8 cellular contexts compared by ENCODE assay signal in genomic region chr17:32349503-32349853, GRCh38. TPM values are rescaled to one million over a fixed set of nuclear protein-coding genes. Genes with fewer than 3 reads are reported as not detected.
A peak's percentile ranks its signal among the peaks of the same experiment; 100 is the strongest.
DNase-seq lines count a peak whose midpoint lies in the region; ATAC-seq, FAIRE-seq and TF ChIP-seq lines count a peak whose summit lies in the region.

No MANE protein-coding gene starts in this region.

- in situ Hi-C loops in K562 (cut with MboI): no loop called here

- no peak for FAIRE-seq in K562 (lab: Jason Lieb, UNC)

- H3K4me2 ChIP-seq in MM.1S (ENCODE audit: low read depth, low read length) (peak overlapping the region; percentile 82), K562 (ENCODE audit: insufficient read depth, low read length) (peak overlapping the region; percentile 92)

- TF ChIP-seq RAD21 in K562 (CRISPR knock-in tag; conservative IDR thresholded peaks at IDR 0.05 in 1 of 2, IDR thresholded peaks at IDR 0.05 in 1 of 2): no peak

- POLR2A ChIA-PET in K562 (lab: Yijun Ruan, JAX): interaction anchor here (0.9 to 1.7 kb wide), 5 partner anchors 8 to 97 kb away, joined by 3 to 6 read pairs (median 4); no protein-coding TSS in a partner anchor

- H3K9me1 ChIP-seq in K562 (ENCODE audit: control insufficient read depth, insufficient read depth, low read length): no peaks in the 10 kb centered on the region

- H3F3A ChIP-seq in MM.1S (ENCODE audit: insufficient read depth, low read length): peaks cover 15% of the 10 kb centered on the region; the same call in 1 of the 2 replicates

- DNase-seq in MM.1S (peak; percentile 23), K562 (ENCODE audit: extremely low read depth in 1 of 4, low spot score in 3 of 4) (peak in 1 of 4 experiments; percentile 38), middle frontal gyrus (ENCODE audit: extremely low spot score, low spot score) (no peak), NCI-H1436 treated with DMSO at 0.1 percent for 48 hours (lab: John Stamatoyannopoulos, UW) (no peak), MV-4-11 (lab: John Stamatoyannopoulos, UW) (no peak)

- intact Hi-C loops in K562 (cut with micrococcal nuclease): no loop called here

- no peak for TF ChIP-seq CTCF in GM12875 (IDR thresholded peaks at IDR 0.05; ENCODE audit: borderline replicate concordance, insufficient read depth, low read depth, low read length)
- no peak for TF ChIP-seq CTCF in MM.1S (IDR thresholded peaks at IDR 0.05; ENCODE audit: low read length)
- no peak for TF ChIP-seq CTCF in K562 (IDR thresholded peaks at IDR 0.05 in 2 of 3, conservative IDR thresholded peaks at IDR 0.05 in 1 of 3; ENCODE audit: insufficient read depth in 2 of 3, low read depth in 1 of 3, low read length in 3 of 3)

- H3K36me3 ChIP-seq in MM.1S (replicated peaks; ENCODE audit: insufficient read depth, low read length) (peaks cover 20% of the 10 kb centered on the region), K562 (ENCODE audit: control insufficient read depth, insufficient read depth, low read length) (peaks cover 31% of the 10 kb centered on the region), subcutaneous abdominal adipose tissue (ENCODE audit: control insufficient read depth in 5 of 5, insufficient read depth in 5 of 5, low read length in 5 of 5) (peaks cover 0 to 12% (median 6%) of the 10 kb centered on the region in 5 donors)

- TF ChIP-seq POLR2A in K562 (conservative IDR thresholded peaks at IDR 0.05): no peak

- TF ChIP-seq EP300 in K562 (IDR thresholded peaks at IDR 0.05; ENCODE audit: low read length): no peak

- H3K9ac ChIP-seq in MM.1S (ENCODE audit: low read length) (peak overlapping the region; percentile 95), K562 (ENCODE audit: insufficient read depth in 1 of 2, low read depth in 2 of 2, low read length in 2 of 2) (peak overlapping the region; percentile 98 to 99), subcutaneous abdominal adipose tissue (ENCODE audit: low read length in 5 of 5) (peak overlapping the region; percentile 98 to 100 (median 100))

- peaks cover 7% of the 10 kb centered on the region for H3K4me1 ChIP-seq in MM.1S (ENCODE audit: low read length)
- peaks cover 27 to 33% of the 10 kb centered on the region in 2 experiments; a peak in 4 of 5 replicates for H3K4me1 ChIP-seq in K562 (replicated peaks in 1 of 2; ENCODE audit: control insufficient read depth in 2 of 2, insufficient read depth in 2 of 2, low read length in 2 of 2)
- peaks cover 1 to 39% (median 37%) of the 10 kb centered on the region in 5 donors for H3K4me1 ChIP-seq in subcutaneous abdominal adipose tissue (ENCODE audit: control insufficient read depth in 5 of 5, insufficient read depth in 5 of 5, low read length in 5 of 5)

- H3K27me3 ChIP-seq in MM.1S (replicated peaks; ENCODE audit: insufficient read depth, low read length): no peaks in the 10 kb centered on the region
- no peaks in the 10 kb centered on the region for H3K27me3 ChIP-seq in K562 (ENCODE audit: control insufficient read depth in 2 of 2, insufficient read depth in 2 of 2, low read length in 2 of 2)
- H3K27me3 ChIP-seq in layer of hippocampus (ENCODE audit: control insufficient read depth, insufficient read depth, low read length): no peaks in the 10 kb centered on the region
- no peaks in the 10 kb centered on the region for H3K27me3 ChIP-seq in subcutaneous abdominal adipose tissue (ENCODE audit: control insufficient read depth in 5 of 5, insufficient read depth in 4 of 5, low read length in 5 of 5)

- TSS peak; percentile 95 for BruUV-seq in K562 (replicated peaks; lab: Mats Ljungman, UMichigan)

- H3K9me3 ChIP-seq in MM.1S (replicated peaks; ENCODE audit: insufficient read depth, low read length) (no peaks in the 10 kb centered on the region), K562 (replicated peaks; ENCODE audit: control insufficient read depth, insufficient read depth, low read depth, low read length) (no peaks in the 10 kb centered on the region), subcutaneous abdominal adipose tissue (ENCODE audit: control insufficient read depth in 5 of 5, low read length in 5 of 5) (no peaks in the 10 kb centered on the region)

- WGBS in K562 (ENCODE audit: insufficient coverage, low coverage, missing lambda C conversion rate): under 1% methylated on average over 15 of the region's 15 CpGs

- H4K20me1 ChIP-seq in MM.1S (ENCODE audit: insufficient read depth, low read length) (peaks cover 27% of the 10 kb centered on the region), K562 (replicated peaks; ENCODE audit: control insufficient read depth, insufficient read depth, low read length) (peaks cover 25% of the 10 kb centered on the region)

- ATAC-seq in K562: peak; percentile 2

- H3K4me3 ChIP-seq in GM12875 (ENCODE audit: low read depth, low read length) (peak overlapping the region; percentile 73), MM.1S (ENCODE audit: low read length) (peak overlapping the region; percentile 84), K562 (peak overlapping the region; percentile 74), subcutaneous abdominal adipose tissue (ENCODE audit: low read depth in 1 of 5, low read length in 5 of 5) (peak overlapping the region; percentile 87 to 100 (median 98))

- H3K79me2 ChIP-seq in MM.1S (ENCODE audit: low read length) (peaks cover 51% of the 10 kb centered on the region), K562 (ENCODE audit: control insufficient read depth, insufficient read depth, low read length) (peaks cover 71% of the 10 kb centered on the region)

- H3K27ac ChIP-seq in MM.1S (ENCODE audit: low read length): peak overlapping the region; percentile 89
- peak overlapping the region; percentile 99 for H3K27ac ChIP-seq in K562 (ENCODE audit: extremely low read depth, low read depth, low read length)
- peak overlapping the region; percentile 93 for H3K27ac ChIP-seq in layer of hippocampus (ENCODE audit: low read depth, low read length)
- H3K27ac ChIP-seq in subcutaneous abdominal adipose tissue (ENCODE audit: low read depth, low read length): peak overlapping the region; percentile 100

- no peaks in the 10 kb centered on the region for H3K9me2 ChIP-seq in MM.1S (replicated peaks; ENCODE audit: insufficient read depth, low read length)

- CTCF ChIA-PET in K562 (lab: Yijun Ruan, JAX; ENCODE audit: low intra/inter-chr PET ratio): no interaction called here

- H2AFZ ChIP-seq in MM.1S (ENCODE audit: low read length): peak overlapping the region; percentile 94
- H2AFZ ChIP-seq in K562 (ENCODE audit: low read depth, low read length): peak overlapping the region; percentile 5; the same call in 1 of the 2 replicates

TF ChIP-seq in K562, 482 proteins besides CTCF, POLR2A, EP300 and RAD21 (continues in another document):
- TF ChIP-seq ZNF311 (CRISPR knock-in tag; IDR thresholded peaks at IDR 0.05) (no peak), TARDBP (IDR thresholded peaks at IDR 0.05) (no peak), ZNF239 (CRISPR knock-in tag; IDR thresholded peaks at IDR 0.05) (no peak), HLTF (IDR thresholded peaks at IDR 0.05) (peak; percentile 46; the same call in 1 of the 2 replicates), DNMT1 (IDR thresholded peaks at IDR 0.05) (0 out of 2 replicates have a peak, but pooled peaks have one; percentile 30)

RNA-seq across cellular contexts. Expression of gene ZNF207, which starts 0.5 kb away (rescaled TPM):
- 624 and 1,466 TPM in 2 replicates for total RNA-seq in K562 (2011; cell fraction: chromatin; rRNA removed; ENCODE audit: low replicate concordance)
- 225 and 284 TPM in 2 replicates for total RNA-seq in K562 (2011; cell fraction: nucleolus; rRNA removed)
- total RNA-seq in K562 (2011; cell fraction: nucleoplasm; rRNA removed): 466 and 588 TPM in 2 replicates
- total RNA-seq in K562 (2014; rRNA removed) (123 and 153 TPM in 2 replicates), K562 (2014; rRNA removed; fragmentation: Illumina TruSeq; extraction: Trizol) (268 and 297 TPM in 2 replicates), K562 (2015; rRNA removed; fragmentation: Illumina TruSeq; extraction: Trizol) (245 and 255 TPM in 2 replicates), K562 (2021) (216 and 222 TPM in 2 replicates)
- polyA plus RNA-seq in K562 (2011; rRNA removed) (267 and 333 TPM in 2 replicates), K562 (2014; fragmentation: Illumina TruSeq; extraction: Trizol) (317 and 370 TPM in 2 replicates), K562 (2014; fragmentation: Nextera tagmentation; extraction: Ambion mirVana) (100 to 1,000 TPM; 191 to 245 TPM), K562 (2014; rRNA removed) (216 and 250 TPM in 2 replicates)
- 266 and 328 TPM in 2 replicates for polyA plus RNA-seq in K562 (2011; cell fraction: cytosol; rRNA removed)
- 346 and 475 TPM in 2 replicates for polyA plus RNA-seq in K562 (2011; cell fraction: nucleus; rRNA removed)
- polyA plus RNA-seq in K562 (2012): 196 and 246 TPM in 2 replicates
- polyA minus RNA-seq in K562 (2011; rRNA and poly(A)+ RNA removed): 343 and 416 TPM in 2 replicates
- 103 and 151 TPM in 2 replicates for polyA minus RNA-seq in K562 (2011; cell fraction: cytosol; rRNA and poly(A)+ RNA removed)
- 188 and 265 TPM in 2 replicates for polyA minus RNA-seq in K562 (2011; cell fraction: nucleus; rRNA and poly(A)+ RNA removed)

RNA-seq across cellular contexts. Expression of gene C17orf75, which starts 7.5 kb away (rescaled TPM):
- 21.1 and 30.2 TPM in 2 replicates for total RNA-seq in K562 (2011; cell fraction: chromatin; rRNA removed; ENCODE audit: low replicate concordance)
- total RNA-seq in K562 (2011; cell fraction: nucleolus; rRNA removed): 10.5 and 11.2 TPM in 2 replicates
- 21.6 and 26.5 TPM in 2 replicates for total RNA-seq in K562 (2011; cell fraction: nucleoplasm; rRNA removed)
- total RNA-seq in K562 (2014; rRNA removed) (17.4 and 24.8 TPM in 2 replicates), K562 (2014; rRNA removed; fragmentation: Illumina TruSeq; extraction: Trizol) (21.2 and 22.4 TPM in 2 replicates), K562 (2015; rRNA removed; fragmentation: Illumina TruSeq; extraction: Trizol) (15.0 and 16.1 TPM in 2 replicates), K562 (2021) (17.3 and 18.5 TPM in 2 replicates)
- polyA plus RNA-seq in K562 (2011; rRNA removed) (14.1 and 26.1 TPM in 2 replicates), K562 (2014; fragmentation: Illumina TruSeq; extraction: Trizol) (15.1 and 15.5 TPM in 2 replicates), K562 (2014; fragmentation: Nextera tagmentation; extraction: Ambion mirVana) (10 to 100 TPM; 49.6 to 55.7 TPM), K562 (2014; rRNA removed) (17.0 and 20.4 TPM in 2 replicates)
- polyA plus RNA-seq in K562 (2011; cell fraction: cytosol; rRNA removed): 5.5 and 8.6 TPM in 2 replicates
- polyA plus RNA-seq in K562 (2011; cell fraction: nucleus; rRNA removed): 11.0 and 15.2 TPM in 2 replicates
- 18.6 and 24.7 TPM in 2 replicates for polyA plus RNA-seq in K562 (2012)
- 9.7 and 16.0 TPM in 2 replicates for polyA minus RNA-seq in K562 (2011; rRNA and poly(A)+ RNA removed)
- 4.6 and 7.2 TPM in 2 replicates for polyA minus RNA-seq in K562 (2011; cell fraction: cytosol; rRNA and poly(A)+ RNA removed)
- 4.6 and 5.6 TPM in 2 replicates for polyA minus RNA-seq in K562 (2011; cell fraction: nucleus; rRNA and poly(A)+ RNA removed)
